Comparison of ENCODE assay signal across 10 cellular contexts in the genomic region with DNA sequence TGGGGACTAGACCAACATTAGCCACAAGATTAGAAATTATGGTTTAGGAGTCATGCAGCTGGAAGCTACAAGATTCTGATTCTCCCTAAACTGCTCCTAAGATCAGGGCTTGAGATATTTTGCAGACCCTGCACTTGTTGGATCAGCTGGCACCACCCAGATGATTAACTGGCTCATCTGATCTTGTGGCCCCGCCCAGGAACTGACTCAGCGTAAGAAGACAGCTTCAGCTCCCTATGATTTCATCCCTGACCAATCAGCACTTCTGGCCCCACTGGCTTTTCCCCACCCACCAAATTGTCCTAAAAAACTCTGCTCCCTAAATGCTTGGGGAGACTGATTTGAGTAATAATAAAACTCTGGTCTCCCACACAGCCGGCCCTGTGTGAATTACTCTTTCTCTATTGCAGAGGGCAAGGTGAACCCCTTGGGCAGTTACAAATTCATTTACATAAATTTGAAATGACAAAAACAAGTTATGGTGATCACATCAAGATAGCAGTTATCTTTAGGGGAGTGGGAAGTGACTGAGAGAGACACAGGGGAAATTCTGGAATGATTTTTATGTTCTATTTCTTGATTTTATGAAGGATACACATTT.
A peak's percentile ranks its signal among the peaks of the same experiment; 100 is the strongest.
DNase-seq lines count a peak whose midpoint lies in the region; ATAC-seq, FAIRE-seq and TF ChIP-seq lines count a peak whose summit lies in the region.
"Had no signal": no experiment of that assay in that cellular context is flagged by ENCODE, and none has a peak within 500 bp of the region (broad histone marks: within the 10 kb centered on the region; RNA-seq: fewer than 3 reads in every experiment).

No MANE protein-coding gene starts in this region.

- no peak overlapping the region for H2BK120ac ChIP-seq in H1 (replicated peaks; ENCODE audit: low read depth, low read length)

- H3K18ac ChIP-seq in H1 (ENCODE audit: extremely low read depth, low read length), result no peak overlapping the region

- CTCF ChIA-PET in H1 (lab: Charles Lee; ENCODE audit: partially characterized antibody), result interaction anchor here (1.3 kb wide), 1 partner anchor 35 kb away, joined by 3 read pairs; no protein-coding TSS in a partner anchor

- no peak for TF ChIP-seq EP300 in H1 (IDR thresholded peaks at IDR 0.05; ENCODE audit: borderline replicate concordance in 1 of 2, low read depth in 2 of 2, low read length in 2 of 2)

- H3K79me1 ChIP-seq in H1 (ENCODE audit: low read depth, low read length), result no peaks in the 10 kb centered on the region

- no peak overlapping the region for H4K91ac ChIP-seq in H1 (replicated peaks; ENCODE audit: insufficient read length, low read length)

- no peak overlapping the region for H3K27ac ChIP-seq in H1 (ENCODE audit: low read depth, low read length)

- H2AK5ac ChIP-seq in H1 (ENCODE audit: low read depth, low read length), result no peak overlapping the region

- no peaks in the 10 kb centered on the region for H3K79me2 ChIP-seq in H1 (ENCODE audit: control insufficient read depth in 1 of 2, insufficient read depth in 2 of 2, low read length in 2 of 2)

- H3K27me3 ChIP-seq in H1 (replicated peaks in 1 of 4; ENCODE audit: control insufficient read depth in 3 of 4, extremely low read depth in 1 of 4, insufficient read depth in 3 of 4, low read length in 3 of 4), result no peaks in the 10 kb centered on the region

- H2AFZ ChIP-seq in H1 (ENCODE audit: low read length), result 0 out of 2 replicates have a peak overlapping the region, but pooled peaks have one; percentile 15

- H4K5ac ChIP-seq in H1 (ENCODE audit: insufficient read length, low read depth, low read length), result no peak overlapping the region

- TF ChIP-seq CTCF in H1 (IDR thresholded peaks at IDR 0.05; ENCODE audit: control extremely low read depth in 1 of 3, insufficient read depth in 1 of 3, low read depth in 1 of 3, low read length in 3 of 3), result no peak

- no peaks in the 10 kb centered on the region; the same call in 1 of the 2 replicates for H3K23me2 ChIP-seq in H1 (ENCODE audit: low read depth, low read length)

- H4K8ac ChIP-seq in H1 (ENCODE audit: extremely low read depth, insufficient read depth, low read length), result no peak overlapping the region

- H3K4me2 ChIP-seq in H1 (ENCODE audit: insufficient read depth in 1 of 2, low read depth in 2 of 2, low read length in 2 of 2), result no peak overlapping the region; a peak in 1 of 4 replicates

- POLR2A ChIA-PET in H1 (lab: Charles Lee; ENCODE audit: partially characterized antibody), result no interaction called here

- H3K36me3 ChIP-seq in H1 (ENCODE audit: control insufficient read depth in 2 of 4, insufficient read depth in 4 of 4, low read length in 3 of 4), result no peaks in the 10 kb centered on the region

- H3K14ac ChIP-seq in H1 (ENCODE audit: insufficient read length), result no peak overlapping the region

- no peak overlapping the region for H3K23ac ChIP-seq in H1 (ENCODE audit: insufficient read length)

- H2BK15ac ChIP-seq in H1 (ENCODE audit: low read length), result no peak overlapping the region

- H3K4me1 ChIP-seq in H1 (replicated peaks in 1 of 4; ENCODE audit: control insufficient read depth in 3 of 4, insufficient read depth in 4 of 4, low read length in 3 of 4), result peaks cover 0 to 2% (median 1%) of the 10 kb centered on the region in 4 experiments; a peak in 2 of 7 replicates

- no peak overlapping the region for H2BK20ac ChIP-seq in H1 (ENCODE audit: low read length)

- ATAC-seq in GM21723 (IDR thresholded peaks at IDR 0.05; ENCODE audit: unreplicated experiment) (no peak), GM18907 (IDR thresholded peaks at IDR 0.05; ENCODE audit: unreplicated experiment) (no peak), HG02798 (IDR thresholded peaks at IDR 0.05; ENCODE audit: poor library complexity, unreplicated experiment) (no peak)

- H3K9me3 ChIP-seq in H1 (ENCODE audit: insufficient read depth in 2 of 2, low read depth in 1 of 2, low read length in 1 of 2), result no peaks in the 10 kb centered on the region

- 69% methylated on average over 3 of the region's 3 CpGs; no CpG with 5 or more reads in 1 of the 2 experiments for WGBS in H1 (ENCODE audit: extremely low coverage in 1 of 2, insufficient coverage in 1 of 2, insufficient read length in 1 of 2, insufficient replicate concordance in 2 of 2, low coverage in 1 of 2, low lambda C conversion rate in 2 of 2, missing lambda C conversion rate in 1 of 2), 2 experiments

- H3K56ac ChIP-seq in H1 (replicated peaks; ENCODE audit: insufficient read length, low read depth, low read length), result no peak overlapping the region

- DNase-seq in H54 (ENCODE audit: insufficient read length, low spot score), result no peak
- DNase-seq in OCI-M1 (lab: John Stamatoyannopoulos, UW), result peak; percentile 78
- DNase-seq in H1 (ENCODE audit: low read depth in 1 of 2, low spot score in 2 of 2), result peak in 1 of 2 experiments; percentile 13
- DNase-seq in stimulated activated CD4-positive, alpha-beta T cell treated with anti-CD3 and anti-CD28 coated beads, Interleukin-15, amount 100 ng/mL, for 24 hours, result peak; percentile 67
- DNase-seq in hypothalamus (lab: John Stamatoyannopoulos, UW), result no peak
- DNase-seq: activated B cell treated with CpG ODN at 0.5 μM for 24 hours, hippocampal formation had no signal

- no peak overlapping the region for H3K4ac ChIP-seq in H1 (replicated peaks; ENCODE audit: insufficient read length, low read depth, low read length)

- H2BK5ac ChIP-seq in H1 (ENCODE audit: low read depth, low read length), result no peak overlapping the region

- no peak for TF ChIP-seq POLR2A in H54 (IDR thresholded peaks at IDR 0.05; ENCODE audit: low read depth, low read length)
- TF ChIP-seq POLR2A in H1 (IDR thresholded peaks at IDR 0.05; ENCODE audit: control extremely low read depth in 1 of 2, low read depth in 2 of 2, low read length in 2 of 2), result no peak

- no peak overlapping the region for H3K9ac ChIP-seq in H1 (replicated peaks in 1 of 4; ENCODE audit: extremely low read depth in 1 of 4, low read depth in 3 of 4, low read length in 3 of 4)

- H3K4me3 ChIP-seq in H1 (ENCODE audit: extremely low read depth in 1 of 4, insufficient read depth in 2 of 4, low read depth in 3 of 4, low read length in 4 of 4), result no peak overlapping the region

- no peak for TF ChIP-seq RAD21 in H1 (IDR thresholded peaks at IDR 0.05 in 1 of 2, conservative IDR thresholded peaks at IDR 0.05 in 1 of 2; ENCODE audit: low read depth in 2 of 2, low read length in 2 of 2)

- peak; percentile 89 for FAIRE-seq in H54 (lab: Jason Lieb, UNC)
- FAIRE-seq in H1 (lab: Jason Lieb, UNC), result no peak

- no peak overlapping the region for H2BK12ac ChIP-seq in H1 (ENCODE audit: low read depth, low read length)

- H4K20me1 ChIP-seq in H1 (replicated peaks in 1 of 2; ENCODE audit: control insufficient read depth in 1 of 2, insufficient read depth in 2 of 2, low read length in 2 of 2), result no peaks in the 10 kb centered on the region

TF ChIP-seq in H1, 55 proteins besides CTCF, POLR2A, EP300 and RAD21:
- TF ChIP-seq SP4 (IDR thresholded peaks at IDR 0.05; ENCODE audit: low read length), result no peak
- peak; percentile 77 for TF ChIP-seq BACH1 (IDR thresholded peaks at IDR 0.05; ENCODE audit: low read length)
- TF ChIP-seq MAFK (IDR thresholded peaks at IDR 0.05; ENCODE audit: low read depth, low read length), result peak; percentile 41; the same call in 1 of the 2 replicates
- no peak for TF ChIP-seq JUND (IDR thresholded peaks at IDR 0.05; ENCODE audit: low read length)

Comparison
In these comparisons a context has a peak if more than half of its experiments do, and no peak if none do; other contexts are left out.
1. DNase-seq: peak in OCI-M1 (single experiment) and stimulated activated CD4-positive, alpha-beta T cell treated with anti-CD3 and anti-CD28 coated beads, Interleukin-15, amount 100 ng/mL, for 24 hours (single experiment); none in H54 (single experiment) and hypothalamus (0 of 51).